Comparison of ENCODE assay signal across 13 cellular contexts in the genomic region with DNA sequence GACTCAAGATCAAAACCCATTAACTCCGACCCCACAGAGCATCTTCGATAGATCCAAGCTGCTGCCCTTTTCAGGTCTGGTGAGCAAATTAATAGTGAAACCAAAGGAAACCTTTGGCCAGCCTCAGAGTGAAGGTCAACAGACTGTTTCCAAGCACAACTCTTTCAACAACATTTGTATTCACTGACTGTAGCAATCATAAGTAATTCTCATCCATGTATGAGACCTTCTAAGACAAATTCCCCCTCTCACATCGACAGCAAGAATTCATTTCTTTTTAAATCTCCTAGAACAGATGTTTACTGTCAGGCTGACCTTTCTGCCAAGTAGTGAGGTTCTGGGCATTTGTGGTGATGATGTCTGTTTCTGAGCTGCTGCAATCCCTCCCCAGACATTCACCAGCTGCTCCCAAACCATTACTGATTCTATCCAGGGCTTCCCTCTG.
DNase-seq lines count a peak whose midpoint lies in the region; ATAC-seq, FAIRE-seq and TF ChIP-seq lines count a peak whose summit lies in the region.
"Had no signal": no experiment of that assay in that cellular context is flagged by ENCODE, and none has a peak within 500 bp of the region (broad histone marks: within the 10 kb centered on the region; RNA-seq: fewer than 3 reads in every experiment).

No MANE protein-coding gene starts in this region.

- H3K4me3 ChIP-seq in fibroblast of lung (replicated peaks in 1 of 4; ENCODE audit: control extremely low read depth in 1 of 4, insufficient read depth in 1 of 4, low read depth in 3 of 4, low read length in 4 of 4) (no peak overlapping the region), HepG2 (replicated peaks in 1 of 3; ENCODE audit: insufficient read depth in 1 of 3, low read depth in 2 of 3, low read length in 3 of 3) (no peak overlapping the region)

- DNase-seq in AG08395 (ENCODE audit: low spot score) (peak; percentile 67), NCI-H446 treated with DMSO at 0.1 percent for 48 hours (lab: John Stamatoyannopoulos, UW) (peak; percentile 68), fibroblast of lung (ENCODE audit: low read depth in 2 of 2) (peak; percentile 17 to 96), HepG2 (ENCODE audit: low spot score) (no peak), GM13976 (ENCODE audit: low spot score) (no peak), NCI-H2029 (lab: John Stamatoyannopoulos, UW) (no peak)
- no peak for DNase-seq in effector CD4-positive, alpha-beta T cell
- DNase-seq: activated CD4-positive, CD25-positive, alpha-beta regulatory T cell treated with anti-CD3 and anti-CD28 coated beads, Interleukin-2, amount 50 U/mL, for 72 hours; activated naive CD4-positive, alpha-beta T cell had no signal

- no peaks in the 10 kb centered on the region for H3K36me3 ChIP-seq in fibroblast of lung (ENCODE audit: control insufficient read depth, insufficient read depth, low read length)
- 0 out of 5 replicates have a peak, but pooled peaks cover 0 to 6% of the 10 kb centered on the region in 2 experiments for H3K36me3 ChIP-seq in HepG2 (replicated peaks in 1 of 2; ENCODE audit: control insufficient read depth in 1 of 2, insufficient read depth in 2 of 2, low read length in 2 of 2)

- no TSS peak for BruUV-seq in HepG2 (replicated peaks; lab: Mats Ljungman, UMichigan)

- H4K20me1 ChIP-seq in fibroblast of lung (ENCODE audit: control insufficient read depth, extremely low read depth, insufficient read depth, low read length) (no peaks in the 10 kb centered on the region), HepG2 (ENCODE audit: insufficient read depth, low read length) (no peaks in the 10 kb centered on the region)

- H3K4me1 ChIP-seq in fibroblast of lung (ENCODE audit: control insufficient read depth, extremely low read depth, insufficient read depth, low read length): peaks cover 8% of the 10 kb centered on the region
- peaks cover 28% of the 10 kb centered on the region for H3K4me1 ChIP-seq in HepG2 (ENCODE audit: insufficient read depth, low read length)

- H3K9me3 ChIP-seq in fibroblast of lung (ENCODE audit: control insufficient read depth, insufficient read depth, low read depth, low read length) (no peaks in the 10 kb centered on the region), HepG2 (ENCODE audit: low read length) (no peaks in the 10 kb centered on the region)

- CTCF ChIA-PET in HepG2 (lab: Yijun Ruan, JAX; ENCODE audit: low intra/inter-chr PET ratio, low total read pairs): no interaction called here

- intact Hi-C loops in HepG2 (cut with micrococcal nuclease; ENCODE audit: unreplicated experiment): no loop called here

- POLR2A ChIA-PET in HepG2 (lab: Yijun Ruan, JAX): no interaction called here

- ATAC-seq in HepG2 (peak; percentile 62; the same call in 2 of the 3 replicates), GM21367 (IDR thresholded peaks at IDR 0.05; ENCODE audit: unreplicated experiment) (no peak)

- TF ChIP-seq RAD21 in HepG2 (CRISPR knock-in tag; IDR thresholded peaks at IDR 0.05): no peak

- no peaks in the 10 kb centered on the region for H3K27me3 ChIP-seq in fibroblast of lung (ENCODE audit: control insufficient read depth, insufficient read depth, low read length)
- no peaks in the 10 kb centered on the region for H3K27me3 ChIP-seq in HepG2 (ENCODE audit: control insufficient read depth in 1 of 2, insufficient read depth in 2 of 2, low read length in 2 of 2)

- H3K9ac ChIP-seq in fibroblast of lung (ENCODE audit: insufficient read depth, low read length) (no peak overlapping the region), HepG2 (ENCODE audit: insufficient read depth, low read depth, low read length) (no peak overlapping the region)

- in situ Hi-C loops in HepG2 (cut with HindIII; ENCODE audit: extremely low pct_ligation_motif_present, low pct_unique_long_range_greater_than_20kb): no loop called here
- in situ Hi-C loops in GM13976 (cut with MboI; ENCODE audit: low sequenced_read_pairs, unreplicated experiment): no loop called here

- peak; percentile 71 for FAIRE-seq in HepG2 (lab: Jason Lieb, UNC)
- FAIRE-seq: D721Med, endometrium, H1 had no signal

- TF ChIP-seq EP300 in HepG2 (IDR thresholded peaks at IDR 0.05; ENCODE audit: low read depth in 2 of 2, low read length in 2 of 2): no peak
- TF ChIP-seq EP300 in HepG2 (CRISPR knock-in tag; IDR thresholded peaks at IDR 0.05; ENCODE audit: borderline replicate concordance): no peak

- H3K27ac ChIP-seq in fibroblast of lung (ENCODE audit: insufficient read depth, low read length): peak overlapping the region; percentile 48
- no peak overlapping the region for H3K27ac ChIP-seq in HepG2 (ENCODE audit: extremely low read length, insufficient read depth, low read length)

- H3K4me2 ChIP-seq in fibroblast of lung (ENCODE audit: extremely low read depth, insufficient read depth, low read length): no peak overlapping the region
- H3K4me2 ChIP-seq in HepG2 (ENCODE audit: low read depth, low read length): no peak overlapping the region

- TF ChIP-seq POLR2A in HepG2 (IDR thresholded peaks at IDR 0.05; ENCODE audit: insufficient read depth in 1 of 2, low read depth in 2 of 2, low read length in 2 of 2): no peak

- H3K79me2 ChIP-seq in fibroblast of lung (ENCODE audit: control insufficient read depth, insufficient read depth, low read length) (no peaks in the 10 kb centered on the region), HepG2 (ENCODE audit: insufficient read depth, low read length) (no peaks in the 10 kb centered on the region)

- WGBS in HepG2 (ENCODE audit: low lambda C conversion rate): 74% methylated on average over 3 of the region's 3 CpGs

- H2AFZ ChIP-seq in fibroblast of lung (ENCODE audit: low read length) (no peak overlapping the region), HepG2 (ENCODE audit: low read length) (no peak overlapping the region)

- TF ChIP-seq CTCF in fibroblast of lung (conservative IDR thresholded peaks at IDR 0.05 in 1 of 2, IDR thresholded peaks at IDR 0.05 in 1 of 2; ENCODE audit: low read depth in 1 of 2, low read length in 2 of 2) (no peak), HepG2 (CRISPR knock-in tag; IDR thresholded peaks at IDR 0.05) (no peak), GM13976 (IDR thresholded peaks at IDR 0.05; ENCODE audit: borderline replicate concordance, control extremely low read depth, extremely low read depth, insufficient read depth, missing control alignments) (no peak)

TF ChIP-seq in HepG2, 621 proteins besides CTCF, POLR2A, EP300 and RAD21:
- TF ChIP-seq ZNF670 (CRISPR knock-in tag; IDR thresholded peaks at IDR 0.05; ENCODE audit: borderline replicate concordance) (no peak), FOXA1 (IDR thresholded peaks at IDR 0.05) (no peak), FOXA1 (CRISPR knock-in tag; IDR thresholded peaks at IDR 0.05) (no peak), TBL1XR1 (IDR thresholded peaks at IDR 0.05; ENCODE audit: borderline replicate concordance, low read length, partially characterized antibody) (no peak), THYN1 (CRISPR knock-in tag; IDR thresholded peaks at IDR 0.05; ENCODE audit: borderline replicate concordance, low read depth) (no peak), ZSCAN29 (CRISPR knock-in tag; conservative IDR thresholded peaks at IDR 0.05) (no peak), FIP1L1 (IDR thresholded peaks at IDR 0.05; ENCODE audit: borderline replicate concordance, insufficient read depth, low read depth, low read length) (no peak), FOSL2 (CRISPR knock-in tag; IDR thresholded peaks at IDR 0.05) (no peak), ZNF883 (CRISPR knock-in tag; IDR thresholded peaks at IDR 0.05; ENCODE audit: not compliant biosample characterization) (no peak), SMARCE1 (IDR thresholded peaks at IDR 0.05; ENCODE audit: borderline replicate concordance) (no peak), THAP8 (CRISPR knock-in tag; IDR thresholded peaks at IDR 0.05; ENCODE audit: borderline replicate concordance) (no peak), MEIS2 (CRISPR knock-in tag; IDR thresholded peaks at IDR 0.05) (no peak), ZNF792 (CRISPR knock-in tag; IDR thresholded peaks at IDR 0.05) (no peak), FOXA3 (CRISPR knock-in tag; IDR thresholded peaks at IDR 0.05) (no peak), IRF1 (CRISPR knock-in tag; IDR thresholded peaks at IDR 0.05; ENCODE audit: low read depth) (no peak)
- TF ChIP-seq, protein P1, sequence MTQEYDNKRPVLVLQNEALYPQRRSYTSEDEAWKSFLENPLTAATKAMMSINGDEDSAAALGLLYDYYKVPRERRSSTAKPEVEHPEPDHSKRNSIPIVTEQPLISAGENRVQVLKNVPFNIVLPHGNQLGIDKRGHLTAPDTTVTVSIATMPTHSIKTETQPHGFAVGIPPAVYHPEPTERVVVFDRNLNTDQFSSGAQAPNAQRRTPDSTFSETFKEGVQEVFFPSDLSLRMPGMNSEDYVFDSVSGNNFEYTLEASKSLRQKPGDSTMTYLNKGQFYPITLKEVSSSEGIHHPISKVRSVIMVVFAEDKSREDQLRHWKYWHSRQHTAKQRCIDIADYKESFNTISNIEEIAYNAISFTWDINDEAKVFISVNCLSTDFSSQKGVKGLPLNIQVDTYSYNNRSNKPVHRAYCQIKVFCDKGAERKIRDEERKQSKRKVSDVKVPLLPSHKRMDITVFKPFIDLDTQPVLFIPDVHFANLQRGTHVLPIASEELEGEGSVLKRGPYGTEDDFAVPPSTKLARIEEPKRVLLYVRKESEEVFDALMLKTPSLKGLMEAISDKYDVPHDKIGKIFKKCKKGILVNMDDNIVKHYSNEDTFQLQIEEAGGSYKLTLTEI (CRISPR knock-in tag; conservative IDR thresholded peaks at IDR 0.05): no peak

Comparison
In these comparisons a context has a peak if more than half of its experiments do, and no peak if none do; other contexts are left out.
1. DNase-seq: peak in AG08395 (single experiment), NCI-H446 treated with DMSO at 0.1 percent for 48 hours (single experiment) and fibroblast of lung (2 of 2); none in HepG2 (single experiment), effector CD4-positive, alpha-beta T cell (single experiment), GM13976 (single experiment) and NCI-H2029 (single experiment).